18 cellular contexts compared by ENCODE assay signal in the genomic region with DNA sequence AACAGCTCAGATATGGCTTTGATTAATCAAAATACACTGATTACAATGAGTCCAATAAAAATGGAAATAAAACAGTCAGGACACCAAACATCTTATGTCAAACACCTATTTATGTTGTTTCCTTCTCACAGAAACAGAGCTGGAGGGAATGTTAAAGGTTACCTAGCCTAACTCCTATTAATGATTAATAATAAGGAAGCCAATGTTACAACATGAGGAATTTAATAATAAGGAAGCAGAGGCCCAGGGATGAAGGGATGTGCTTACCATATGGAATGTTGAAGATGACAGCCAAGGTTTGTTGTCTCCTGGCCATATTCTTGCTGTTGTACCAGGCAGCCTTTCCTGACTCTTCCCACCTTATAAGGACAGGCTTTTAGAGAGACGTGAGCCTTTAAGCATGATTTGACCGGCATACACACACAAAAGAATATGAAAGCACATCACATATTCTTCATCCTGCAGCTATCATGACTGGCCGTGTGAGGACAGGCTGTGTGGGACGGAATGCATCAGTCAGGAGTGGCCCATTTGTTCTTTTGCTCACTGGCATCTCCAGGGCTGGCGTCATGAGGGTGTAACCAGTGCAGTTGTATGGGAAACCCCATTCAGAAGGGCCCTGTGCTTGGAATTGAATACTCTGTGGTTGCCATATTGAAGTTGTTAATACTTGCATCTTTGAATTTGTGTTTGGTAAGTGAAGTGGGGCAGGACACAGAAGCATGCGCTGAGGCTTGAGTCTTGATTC. TPM values are rescaled to one million over a fixed set of nuclear protein-coding genes. Genes with fewer than 3 reads are reported as not detected.
DNase-seq lines count a peak whose midpoint lies in the region; ATAC-seq, FAIRE-seq and TF ChIP-seq lines count a peak whose summit lies in the region.
"Had no signal": no experiment of that assay in that cellular context is flagged by ENCODE, and none has a peak within 500 bp of the region (broad histone marks: within the 10 kb centered on the region; RNA-seq: fewer than 3 reads in every experiment).

No MANE protein-coding gene starts in this region.

- ATAC-seq in heart right ventricle (no peak), omental fat pad (ENCODE audit: low FRiP score) (no peak)

- peak; percentile 62 for FAIRE-seq in kidney (lab: Jason Lieb, UNC)

- H2AFZ ChIP-seq in neuronal stem cell (ENCODE audit: low read length) = no peak overlapping the region

- H2AK5ac ChIP-seq in neuronal stem cell (ENCODE audit: low read depth, low read length) = no peak overlapping the region

- H3K79me1 ChIP-seq in neuronal stem cell (ENCODE audit: low read depth, low read length) = no peaks in the 10 kb centered on the region

- no peak overlapping the region for H3K18ac ChIP-seq in neuronal stem cell (ENCODE audit: low read length)

- H3K23ac ChIP-seq in neuronal stem cell (ENCODE audit: low read depth, low read length, poor library complexity) = no peak overlapping the region

- no CpG with 5 or more reads among the region's 6 CpGs for WGBS in neuronal stem cell (ENCODE audit: extremely low coverage in 2 of 2, insufficient read length in 2 of 2, insufficient replicate concordance in 1 of 2), 2 donors
- 94 to 96% methylated on average over 6 of the region's 6 CpGs for WGBS in heart right ventricle, 2 donors

- H3K27me3 ChIP-seq in neuronal stem cell (ENCODE audit: control insufficient read depth in 3 of 3, insufficient read depth in 3 of 3, low read depth in 1 of 3, low read length in 3 of 3) = peaks cover 0 to 11% (median 0%) of the 10 kb centered on the region in 3 experiments
- H3K27me3 ChIP-seq in heart right ventricle = no peaks in the 10 kb centered on the region

- no peak overlapping the region for H3K4me3 ChIP-seq in kidney (ENCODE audit: low read length in 2 of 2)
- H3K4me3 ChIP-seq in neuronal stem cell (ENCODE audit: low read length in 2 of 2) = no peak overlapping the region
- no peak overlapping the region for H3K4me3 ChIP-seq in heart right ventricle

- no peak overlapping the region for H2BK15ac ChIP-seq in neuronal stem cell (ENCODE audit: low read length)

- intact Hi-C loops in kidney (cut with DNase I) (no loop called here), heart right ventricle (cut with DNase I) (no loop called here)

- H3K14ac ChIP-seq in neuronal stem cell (ENCODE audit: low read length) = peak overlapping the region; percentile 66

- H3K27ac ChIP-seq in 22Rv1 (peak overlapping the region; percentile 20; the same call in 1 of the 2 replicates), kidney (ENCODE audit: low read depth in 2 of 2, low read length in 2 of 2) (no peak overlapping the region), neuronal stem cell (replicated peaks; ENCODE audit: low read length) (no peak overlapping the region), heart right ventricle (no peak overlapping the region)
- H3K27ac ChIP-seq: C4-2B had no signal

- no peak overlapping the region for H3K4me2 ChIP-seq in neuronal stem cell (ENCODE audit: insufficient read depth, low read length, poor library complexity, severe bottlenecking)

- no peak overlapping the region for H2BK120ac ChIP-seq in neuronal stem cell (ENCODE audit: low read depth, low read length)

- no peak overlapping the region for H3K9ac ChIP-seq in kidney (ENCODE audit: low read length in 2 of 2)
- no peak overlapping the region for H3K9ac ChIP-seq in neuronal stem cell (ENCODE audit: low read depth, low read length, poor library complexity)

- H3K36me3 ChIP-seq in kidney (ENCODE audit: control insufficient read depth in 1 of 2, insufficient read depth in 2 of 2, low read length in 2 of 2) = no peaks in the 10 kb centered on the region
- no peaks in the 10 kb centered on the region for H3K36me3 ChIP-seq in neuronal stem cell (replicated peaks in 1 of 2; ENCODE audit: control insufficient read depth in 2 of 2, insufficient read depth in 2 of 2, low read length in 2 of 2)
- no peaks in the 10 kb centered on the region for H3K36me3 ChIP-seq in heart right ventricle

- no peak overlapping the region for H4K8ac ChIP-seq in neuronal stem cell (ENCODE audit: low read depth, low read length)

- H3K9me3 ChIP-seq in kidney (ENCODE audit: control insufficient read depth in 1 of 2, low read length in 2 of 2) (no peaks in the 10 kb centered on the region), neuronal stem cell (replicated peaks in 1 of 2; ENCODE audit: control insufficient read depth in 2 of 2, insufficient read depth in 1 of 2, low read depth in 1 of 2, low read length in 2 of 2) (no peaks in the 10 kb centered on the region), heart right ventricle (no peaks in the 10 kb centered on the region)

- H3K4me1 ChIP-seq in kidney (ENCODE audit: control insufficient read depth in 1 of 2, insufficient read depth in 1 of 2, low read depth in 1 of 2, low read length in 2 of 2) (peaks cover 4 to 7% of the 10 kb centered on the region in 2 donors), neuronal stem cell (ENCODE audit: control insufficient read depth in 2 of 2, insufficient read depth in 1 of 2, low read depth in 1 of 2, low read length in 2 of 2) (no peaks in the 10 kb centered on the region), heart right ventricle (no peaks in the 10 kb centered on the region)

- no peak overlapping the region for H2BK5ac ChIP-seq in neuronal stem cell (ENCODE audit: low read length)

- no peak overlapping the region for H2BK12ac ChIP-seq in neuronal stem cell (ENCODE audit: low read length)

- DNase-seq in HT-29 (ENCODE audit: low spot score) (peak; percentile 50), kidney (no peak), neuronal stem cell (ENCODE audit: low spot score) (no peak), putamen (ENCODE audit: low spot score) (no peak), NCI-H748 (lab: John Stamatoyannopoulos, UW; ENCODE audit: unreplicated experiment) (no peak), heart right ventricle (no peak), omental fat pad (ENCODE audit: low spot score) (no peak)
- DNase-seq: NCI-H1105 treated with DMSO at 0.1 percent for 48 hours, NCI-H2107, NCI-H226, NCI-H526 treated with DMSO at 0.1 percent for 48 hours, OCI-M1, RPMI8226 had no signal

- H3K4ac ChIP-seq in neuronal stem cell (ENCODE audit: low read length) = no peak overlapping the region

- TF ChIP-seq CTCF in 22Rv1 (IDR thresholded peaks at IDR 0.05) = no peak
- TF ChIP-seq CTCF in kidney (IDR thresholded peaks at IDR 0.05; ENCODE audit: borderline replicate concordance, extremely low read depth, insufficient read depth) = no peak
- no peak for TF ChIP-seq CTCF in heart right ventricle (IDR thresholded peaks at IDR 0.05)
- TF ChIP-seq CTCF in omental fat pad (IDR thresholded peaks at IDR 0.05) = no peak

- no peak overlapping the region for H4K91ac ChIP-seq in neuronal stem cell (ENCODE audit: low read depth, low read length, poor library complexity)

RNA-seq across cellular contexts. Expression of gene GPRC5D, which starts 3.1 kb away (rescaled TPM):
- total RNA-seq in HT-29 (2014; rRNA removed; shearing (Covaris generic)) = not detected in 2 replicates
- 0.25 TPM for total RNA-seq in kidney
- not detected for polyA plus RNA-seq in kidney (ENCODE audit: insufficient read depth, low read depth, low replicate concordance)
- 0.04 TPM for polyA plus RNA-seq in neuronal stem cell (2013, experiment 1 of 2)
- 0.04 TPM for polyA plus RNA-seq in neuronal stem cell (2013, experiment 2 of 2)
- not detected for total RNA-seq in heart right ventricle
- polyA plus RNA-seq in heart right ventricle = under 1 TPM in 1 of 2 donors, not detected in 1; 0.04 TPM
- total RNA-seq in omental fat pad = not detected
- total RNA-seq: A673, H4, LHCN-M2 had no signal

RNA-seq across cellular contexts. Expression of gene HEBP1, which starts 45.0 kb away (rescaled TPM):
- 0.46 and 1.0 TPM in 2 replicates for total RNA-seq in HT-29 (2014; rRNA removed; shearing (Covaris generic))
- total RNA-seq in kidney (66.8 TPM), heart right ventricle (10 to 100 TPM; 45.2 to 71.4 (median 51.4) TPM), omental fat pad (10 to 100 TPM; 44.5 to 78.0 (median 49.0) TPM)
- polyA plus RNA-seq in kidney (ENCODE audit: insufficient read depth, low read depth, low replicate concordance) (142 TPM), heart right ventricle (10 to 100 TPM; 23.7 to 72.0 TPM)
- 63.7 TPM for polyA plus RNA-seq in neuronal stem cell (2013, experiment 1 of 2)
- polyA plus RNA-seq in neuronal stem cell (2013, experiment 2 of 2) = 63.2 TPM

Comparison
In these comparisons a context has a peak if more than half of its experiments do, and no peak if none do; other contexts are left out.
1. RNA of gene HEBP1, which starts 45.0 kb away (total RNA-seq): 66.8 TPM in kidney (single experiment), 45.2 to 71.4 TPM in heart right ventricle and 44.5 to 78.0 TPM in omental fat pad; 0.46 to 1.0 TPM in HT-29; every median in the first group is over 10 times any median in the second.